Comparison of ENCODE assay signal across 22 cellular contexts in the genomic region with DNA sequence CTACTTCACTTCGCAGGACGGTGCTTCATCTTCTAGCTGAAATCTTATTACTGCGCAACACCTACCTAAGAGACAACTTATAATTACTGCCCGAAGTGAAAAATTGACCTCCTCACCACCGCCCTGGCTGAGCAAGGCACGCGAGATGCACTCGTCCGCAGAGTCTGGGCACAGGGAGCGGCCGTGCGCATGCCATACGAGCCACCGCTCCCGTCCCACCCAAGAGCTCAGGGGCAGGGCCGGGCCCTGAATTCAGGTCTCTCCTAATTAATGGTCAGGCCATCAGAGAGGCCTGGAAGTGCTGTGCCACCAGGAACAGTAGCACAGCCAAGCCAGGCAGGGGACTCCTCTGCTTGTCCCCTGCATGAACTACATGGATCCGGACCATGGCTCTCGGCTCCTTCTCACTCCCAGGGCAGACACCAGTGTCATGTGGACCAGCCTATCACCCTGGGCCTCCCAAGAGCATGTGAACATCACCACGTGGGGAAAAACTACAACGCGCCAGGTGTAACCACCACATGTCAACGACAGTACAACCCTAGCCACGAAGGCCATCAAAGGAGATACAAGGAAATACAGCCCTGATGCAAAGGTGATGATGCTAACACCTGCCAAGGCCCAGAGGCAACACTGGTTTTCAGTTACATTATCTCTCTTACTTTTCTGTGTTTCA. TPM values are rescaled to one million over a fixed set of nuclear protein-coding genes. Genes with fewer than 3 reads are reported as not detected.
DNase-seq lines count a peak whose midpoint lies in the region; ATAC-seq, FAIRE-seq and TF ChIP-seq lines count a peak whose summit lies in the region.
"Had no signal": no experiment of that assay in that cellular context is flagged by ENCODE, and none has a peak within 500 bp of the region (broad histone marks: within the 10 kb centered on the region; RNA-seq: fewer than 3 reads in every experiment).

No MANE protein-coding gene starts in this region.

- peak overlapping the region; percentile 94 for H3K27ac ChIP-seq in Panc1 (ENCODE audit: low read length)
- H3K27ac ChIP-seq: 22Rv1, KMS-11, SJCRH30 had no signal

- H3K36me3 Mint-ChIP-seq in glutamatergic neuron (ENCODE audit: unreplicated experiment) = no peaks in the 10 kb centered on the region
- H3K36me3 Mint-ChIP-seq in stimulated activated effector memory CD8-positive, alpha-beta T cell treated with anti-CD3 and anti-CD28 coated beads, Interleukin-12 subunit alpha, Interleukin-12 subunit beta, amount 100 ng/mL, for 72 hours = no peaks in the 10 kb centered on the region

- H3K27me3 ChIP-seq in Panc1 (ENCODE audit: control insufficient read depth, insufficient read depth, low read length) = no peaks in the 10 kb centered on the region
- H3K27me3 ChIP-seq: MG63 had no signal

- no TSS peak for BruUV-seq in Panc1 (replicated peaks; lab: Mats Ljungman, UMichigan)

- peak overlapping the region; percentile 75 for H3K27ac Mint-ChIP-seq in glutamatergic neuron (ENCODE audit: unreplicated experiment)
- H3K27ac Mint-ChIP-seq in stimulated activated effector memory CD8-positive, alpha-beta T cell treated with anti-CD3 and anti-CD28 coated beads, Interleukin-12 subunit alpha, Interleukin-12 subunit beta, amount 100 ng/mL, for 72 hours = no peak overlapping the region
- H3K27ac Mint-ChIP-seq: CD4-positive, alpha-beta T cell had no signal

- H3K9me3 ChIP-seq in Panc1 (ENCODE audit: control insufficient read depth, insufficient read depth, low read depth, low read length) = no peaks in the 10 kb centered on the region
- H3K9me3 ChIP-seq: MG63, SJCRH30 had no signal

- ATAC-seq in Panc1 = no peak
- peak; percentile 31 for ATAC-seq in stimulated activated effector memory CD8-positive, alpha-beta T cell treated with anti-CD3 and anti-CD28 coated beads, Interleukin-12 subunit alpha, Interleukin-12 subunit beta, amount 100 ng/mL, for 72 hours

- peaks cover 41% of the 10 kb centered on the region for H3K4me1 Mint-ChIP-seq in glutamatergic neuron (ENCODE audit: low read depth, unreplicated experiment)
- H3K4me1 Mint-ChIP-seq in stimulated activated effector memory CD8-positive, alpha-beta T cell treated with anti-CD3 and anti-CD28 coated beads, Interleukin-12 subunit alpha, Interleukin-12 subunit beta, amount 100 ng/mL, for 72 hours = no peaks in the 10 kb centered on the region

- in situ Hi-C loops in Panc1 (cut with HindIII; ENCODE audit: low pct_unique_long_range_greater_than_20kb, low sequenced_read_pairs) = loop anchor here (25.0 kb wide), 1 partner anchor 143 kb away; no protein-coding TSS in a partner anchor

- TF ChIP-seq CTCF in Panc1 (IDR thresholded peaks at IDR 0.05) (no peak), glutamatergic neuron (IDR thresholded peaks at IDR 0.05; ENCODE audit: partially characterized antibody, unreplicated experiment) (no peak)

- H3K4me1 ChIP-seq in Panc1 (ENCODE audit: control insufficient read depth, insufficient read depth, low read length) = peaks cover 88% of the 10 kb centered on the region

- H3K9me3 Mint-ChIP-seq in glutamatergic neuron (ENCODE audit: unreplicated experiment) = peaks cover 2% of the 10 kb centered on the region
- H3K9me3 Mint-ChIP-seq in stimulated activated effector memory CD8-positive, alpha-beta T cell treated with anti-CD3 and anti-CD28 coated beads, Interleukin-12 subunit alpha, Interleukin-12 subunit beta, amount 100 ng/mL, for 72 hours = no peaks in the 10 kb centered on the region
- H3K9me3 Mint-ChIP-seq: CD4-positive, alpha-beta T cell had no signal

- intact Hi-C loops in Panc1 (cut with micrococcal nuclease; ENCODE audit: unreplicated experiment) = loop anchor here (5.0 kb wide), 1 partner anchor 143 kb away; no protein-coding TSS in a partner anchor

- POLR2A ChIA-PET in Panc1 (lab: Charles Lee) = interaction anchor here (0.5 kb wide), 1 partner anchor 21 kb away, joined by 5 read pairs; no protein-coding TSS in a partner anchor

- CTCF ChIA-PET in Panc1 (lab: Charles Lee) = interaction anchor here (0.5 kb wide), 1 partner anchor 17 kb away, joined by 3 read pairs; no protein-coding TSS in a partner anchor

- FAIRE-seq in HTR-8/SVneo (lab: Jason Lieb, UNC) = no peak
- FAIRE-seq: H54 had no signal

- DNase-seq in DMS53 (lab: John Stamatoyannopoulos, UW) (peak; percentile 16), DMS53 treated with DMSO at 0.1 percent for 48 hours (lab: John Stamatoyannopoulos, UW; ENCODE audit: unreplicated experiment) (no peak), Panc1 (ENCODE audit: low read depth, low spot score) (no peak), glutamatergic neuron (no peak), NCI-H526 (lab: John Stamatoyannopoulos, UW) (no peak), HTR-8/SVneo (ENCODE audit: insufficient read length, low spot score) (no peak), AG08396 (ENCODE audit: low spot score) (no peak)
- no peak for DNase-seq in stimulated activated effector memory CD8-positive, alpha-beta T cell treated with anti-CD3 and anti-CD28 coated beads, Interleukin-12 subunit alpha, Interleukin-12 subunit beta, amount 100 ng/mL, for 72 hours (ENCODE audit: low spot score in 2 of 2)
- DNase-seq: CD4-positive, alpha-beta T cell; DMS79 treated with DMSO at 0.1 percent for 48 hours; MG63; NCI-H1048; NCI-H146; NCI-H2081; NCI-H2171 treated with DMSO at 0.1 percent for 48 hours; NCI-H446 treated with DMSO at 0.1 percent for 48 hours; RPMI8226; SJCRH30 had no signal

- H3K4me3 ChIP-seq in Panc1 (ENCODE audit: low read depth in 2 of 2, low read length in 2 of 2) = peak overlapping the region in 1 of 2 experiments; percentile 8; a peak in 1 of 4 replicates
- H3K4me3 ChIP-seq: MG63, SJCRH30 had no signal

- H3K4me3 Mint-ChIP-seq in glutamatergic neuron (ENCODE audit: unreplicated experiment) = no peak overlapping the region
- no peak overlapping the region for H3K4me3 Mint-ChIP-seq in stimulated activated effector memory CD8-positive, alpha-beta T cell treated with anti-CD3 and anti-CD28 coated beads, Interleukin-12 subunit alpha, Interleukin-12 subunit beta, amount 100 ng/mL, for 72 hours
- H3K4me3 Mint-ChIP-seq: CD4-positive, alpha-beta T cell had no signal

- H3K27me3 Mint-ChIP-seq in glutamatergic neuron (ENCODE audit: unreplicated experiment) = peaks cover 6% of the 10 kb centered on the region

- H3K36me3 ChIP-seq in Panc1 (ENCODE audit: control insufficient read depth, insufficient read depth, low read length) = no peaks in the 10 kb centered on the region
- H3K36me3 ChIP-seq: MG63, SJCRH30 had no signal

RNA-seq across cellular contexts. Expression of a gene that starts 11.5 kb away (rescaled TPM):
- total RNA-seq in Panc1 (2021; ENCODE audit: unreplicated experiment) = 67.4 TPM
- polyA plus RNA-seq in Panc1 (2012; ENCODE audit: insufficient read length) = 76.4 TPM
- 2.9 TPM for total RNA-seq in glutamatergic neuron (ENCODE audit: unreplicated experiment)
- total RNA-seq: G401, SJCRH30 had no signal

Comparison
In these comparisons a context has a peak if more than half of its experiments do, and no peak if none do; other contexts are left out.
1. RNA of a gene that starts 11.5 kb away (total RNA-seq): 67.4 TPM in Panc1 (single experiment); 2.9 TPM in glutamatergic neuron (single experiment); every median in the first group is over 10 times any median in the second.